ENCODE assay signal across 9 cellular contexts in the genomic region with DNA sequence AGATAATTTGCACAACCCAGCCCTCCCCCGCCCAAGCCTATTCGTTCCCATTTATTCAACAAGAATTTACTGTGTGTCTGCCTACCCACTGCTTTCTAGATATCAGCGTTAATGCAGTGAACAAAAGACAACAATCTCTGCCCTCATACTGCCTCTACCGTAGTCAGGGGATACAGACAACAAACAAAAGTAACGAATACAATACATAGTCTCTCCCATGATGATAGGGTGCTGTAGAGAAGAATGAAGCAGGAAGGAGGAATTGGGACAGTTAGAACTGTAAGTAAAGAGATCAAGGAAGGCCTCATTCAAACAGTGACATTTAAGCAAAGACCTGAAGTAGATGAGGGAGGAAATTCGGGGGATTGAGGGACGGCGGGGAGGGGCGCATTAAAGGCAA. TPM values are rescaled to one million over a fixed set of nuclear protein-coding genes. Genes with fewer than 3 reads are reported as not detected.
DNase-seq lines count a peak whose midpoint lies in the region; ATAC-seq, FAIRE-seq and TF ChIP-seq lines count a peak whose summit lies in the region.
"Had no signal": no experiment of that assay in that cellular context is flagged by ENCODE, and none has a peak within 500 bp of the region (broad histone marks: within the 10 kb centered on the region; RNA-seq: fewer than 3 reads in every experiment).

No MANE protein-coding gene starts in this region.

- TF ChIP-seq CTCF in RWPE1 (conservative IDR thresholded peaks at IDR 0.05; ENCODE audit: low read depth): no peak

- DNase-seq in activated CD4-positive, alpha-beta T cell treated with anti-CD3 and anti-CD28 coated beads, Interleukin-2, amount 10 ng/mL, durations not matched to agents 24 days and 14 days: no peak
- DNase-seq in activated CD4-positive, alpha-beta T cell treated with anti-CD3 and anti-CD28 coated beads, Interleukin-2, amount 50 U/mL, for 1 hour: no peak
- peak; percentile 48 for DNase-seq in RWPE1 (ENCODE audit: low spot score)
- DNase-seq in epithelial cell of prostate (ENCODE audit: low read depth, low spot score): no peak
- DNase-seq in small intestine: peak; percentile 40
- DNase-seq in NCI-H446 (lab: John Stamatoyannopoulos, UW): no peak

- H3K4me1 ChIP-seq in small intestine (ENCODE audit: control insufficient read depth in 2 of 2, insufficient read depth in 1 of 2, low read depth in 1 of 2, low read length in 1 of 2): peaks cover 4 to 16% of the 10 kb centered on the region in 2 donors

- intact Hi-C loops in activated CD4-positive, alpha-beta T cell treated with anti-CD3 and anti-CD28 coated beads, Interleukin-2, amount 10 ng/mL, durations not matched to agents 24 days and 14 days (cut with micrococcal nuclease): loop anchor here (5.0 to 10.0 kb wide), 5 partner anchors 78 to 1640 kb away; a partner anchor contains a TSS

- 47 to 69% (median 65%) methylated on average over 9 of the region's 9 CpGs for WGBS in small intestine, 3 donors

- H3K27ac ChIP-seq in RWPE1 (peak overlapping the region; percentile 94), epithelial cell of prostate (peak overlapping the region; percentile 80), small intestine (ENCODE audit: low read depth in 1 of 2, low read length in 1 of 2) (no peak overlapping the region)

- no peak overlapping the region for H3K4me3 ChIP-seq in small intestine (ENCODE audit: low read depth in 1 of 2, low read length in 2 of 2)

- H3K36me3 Mint-ChIP-seq in activated CD4-positive, alpha-beta T cell treated with anti-CD3 and anti-CD28 coated beads, Interleukin-2, amount 10 ng/mL, durations not matched to agents 24 days and 14 days (ENCODE audit: low read depth): peaks cover 30% of the 10 kb centered on the region

- H3K9me3 Mint-ChIP-seq in activated CD4-positive, alpha-beta T cell treated with anti-CD3 and anti-CD28 coated beads, Interleukin-2, amount 10 ng/mL, durations not matched to agents 24 days and 14 days: no peaks in the 10 kb centered on the region

- H3K27me3 Mint-ChIP-seq in activated CD4-positive, alpha-beta T cell treated with anti-CD3 and anti-CD28 coated beads, Interleukin-2, amount 10 ng/mL, durations not matched to agents 24 days and 14 days: no peaks in the 10 kb centered on the region

- POLR2A ChIA-PET in RWPE1 (lab: Yijun Ruan, JAX; ENCODE audit: low non-redundant PET): no interaction called here

- H3K4me1 Mint-ChIP-seq in activated CD4-positive, alpha-beta T cell treated with anti-CD3 and anti-CD28 coated beads, Interleukin-2, amount 10 ng/mL, durations not matched to agents 24 days and 14 days: peaks cover 24% of the 10 kb centered on the region

- no peak for FAIRE-seq in small intestine (lab: Jason Lieb, UNC)
- FAIRE-seq: colon had no signal

- CTCF ChIA-PET in RWPE1 (lab: Yijun Ruan, JAX): interaction anchor here (0.7 to 2.0 kb wide), 2 partner anchors 15 to 195 kb away, joined by 3 to 7 read pairs; no protein-coding TSS in a partner anchor

- peak overlapping the region; percentile 99 for H3K4me3 Mint-ChIP-seq in activated CD4-positive, alpha-beta T cell treated with anti-CD3 and anti-CD28 coated beads, Interleukin-2, amount 10 ng/mL, durations not matched to agents 24 days and 14 days

- peak overlapping the region; percentile 66 for H3K27ac Mint-ChIP-seq in activated CD4-positive, alpha-beta T cell treated with anti-CD3 and anti-CD28 coated beads, Interleukin-2, amount 10 ng/mL, durations not matched to agents 24 days and 14 days

- no peak for ATAC-seq in HG03571 (IDR thresholded peaks at IDR 0.05; ENCODE audit: unreplicated experiment)
- ATAC-seq in HG02870 (IDR thresholded peaks at IDR 0.05; ENCODE audit: unreplicated experiment): no peak

- H3K27me3 ChIP-seq in small intestine (ENCODE audit: control insufficient read depth in 2 of 2, insufficient read depth in 2 of 2, low read length in 2 of 2): no peaks in the 10 kb centered on the region

- H3K9me3 ChIP-seq in small intestine (ENCODE audit: control insufficient read depth, low read depth): no peaks in the 10 kb centered on the region

- H3K36me3 ChIP-seq in small intestine (ENCODE audit: control insufficient read depth in 2 of 2, insufficient read depth in 2 of 2, low read length in 2 of 2): peaks cover 0 to 2% of the 10 kb centered on the region in 2 donors

RNA-seq across cellular contexts. Expression of a gene that starts 1.7 kb away (rescaled TPM):
- 37.9 and 42.7 TPM in 2 replicates for total RNA-seq in activated CD4-positive, alpha-beta T cell treated with anti-CD3 and anti-CD28 coated beads, Interleukin-2, amount 10 ng/mL, durations not matched to agents 24 days and 14 days
- polyA plus RNA-seq in small intestine: 10 to 100 TPM in 2 of 3 donors, 1 to 10 TPM in 1; 9.5 to 24.8 (median 14.6) TPM

RNA-seq across cellular contexts. Expression of a gene that starts 1.8 kb away (rescaled TPM):
- 94.0 and 95.8 TPM in 2 replicates for total RNA-seq in activated CD4-positive, alpha-beta T cell treated with anti-CD3 and anti-CD28 coated beads, Interleukin-2, amount 10 ng/mL, durations not matched to agents 24 days and 14 days
- 100 to 1,000 TPM in 2 of 3 donors, 10 to 100 TPM in 1; 79.8 to 129 (median 126) TPM for polyA plus RNA-seq in small intestine

Comparison
In these comparisons a context has a peak if more than half of its experiments do, and no peak if none do; other contexts are left out.
1. DNase-seq: peak in RWPE1 (single experiment) and small intestine (single experiment); none in activated CD4-positive, alpha-beta T cell treated with anti-CD3 and anti-CD28 coated beads, Interleukin-2, amount 10 ng/mL, durations not matched to agents 24 days and 14 days (single experiment), activated CD4-positive, alpha-beta T cell treated with anti-CD3 and anti-CD28 coated beads, Interleukin-2, amount 50 U/mL, for 1 hour (single experiment), epithelial cell of prostate (single experiment) and NCI-H446 (0 of 2).
2. H3K27ac ChIP-seq: peak in RWPE1 (single experiment) and epithelial cell of prostate (single experiment); none in small intestine (0 of 2).